22 cellular contexts compared by ENCODE assay signal in the genomic region with DNA sequence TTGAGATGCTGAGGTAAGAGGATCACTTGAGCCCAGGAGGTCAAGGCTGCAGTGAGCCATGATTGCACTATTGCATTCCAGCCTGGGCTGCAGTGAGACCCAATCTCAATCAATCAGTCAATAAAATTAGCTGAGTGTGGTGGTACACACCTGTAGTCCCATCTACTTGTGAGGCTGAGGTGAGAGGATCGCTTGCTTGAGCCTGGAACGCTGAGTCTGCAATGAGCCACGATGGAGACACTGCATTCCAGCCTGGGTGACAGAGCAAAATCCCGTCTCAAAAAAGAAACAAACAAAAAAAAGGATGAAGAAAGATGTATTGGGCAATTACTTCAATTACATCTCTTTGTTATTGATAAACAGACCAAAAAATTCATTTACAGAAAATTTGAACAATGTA.
"Had no signal": no experiment of that assay in that cellular context is flagged by ENCODE, and none has a peak within 500 bp of the region (broad histone marks: within the 10 kb centered on the region; RNA-seq: fewer than 3 reads in every experiment).

No MANE protein-coding gene starts in this region.

- H3K4me3 Mint-ChIP-seq: activated T-cell treated with anti-CD3 and anti-CD28 coated beads, Interleukin-2, amount 50 U/mL, for 24 hours; brain; neural progenitor cell; stimulated activated effector memory CD8-positive, alpha-beta T cell treated with anti-CD3 and anti-CD28 coated beads, Interleukin-12 subunit alpha, Interleukin-12 subunit beta, amount 100 ng/mL, for 72 hours had no signal

- H3K9me3 ChIP-seq: gastrocnemius medialis, left ventricle myocardium inferior, ovary, psoas muscle, right lobe of liver, thoracic aorta, upper lobe of left lung had no signal

- DNase-seq: activated naive CD4-positive, alpha-beta T cell treated with Interleukin-2 at 50 U/mL for 16 hours; activated T-cell treated with anti-CD3 and anti-CD28 coated beads, Interleukin-2, amount 50 U/mL, for 24 hours; anterior cingulate cortex; caudate nucleus; erythroblast; gastrocnemius medialis; head of caudate nucleus; kidney glomerular epithelial cell; left ventricle myocardium inferior; mammary epithelial cell; midbrain; right lobe of liver; stimulated activated CD4-positive, alpha-beta T cell treated with anti-CD3 and anti-CD28 coated beads, Interleukin-4, amount 100 ng/mL, for 1 hour; upper lobe of left lung had no signal

- ATAC-seq: activated CD4-positive, CD25-positive, alpha-beta regulatory T cell treated with anti-CD3 and anti-CD28 coated beads, Interleukin-2, amount 50 U/mL, for 24 hours; gastrocnemius medialis; psoas muscle; right lobe of liver; stimulated activated effector memory CD8-positive, alpha-beta T cell treated with anti-CD3 and anti-CD28 coated beads, Interleukin-12 subunit alpha, Interleukin-12 subunit beta, amount 100 ng/mL, for 72 hours had no signal

- H3K4me1 Mint-ChIP-seq: brain, neural progenitor cell had no signal

- H3K4me2 ChIP-seq: neural progenitor cell, smooth muscle cell had no signal

- H3K36me3 ChIP-seq: ovary had no signal

- H3K27me3 ChIP-seq: gastrocnemius medialis, neural progenitor cell, ovary, right lobe of liver, upper lobe of left lung had no signal

- H3K4me3 ChIP-seq: gastrocnemius medialis, left ventricle myocardium inferior, neural progenitor cell, ovary, psoas muscle, right lobe of liver, smooth muscle cell, thoracic aorta, upper lobe of left lung had no signal

- H3K27ac ChIP-seq: gastrocnemius medialis, left ventricle myocardium inferior, neural progenitor cell, ovary, psoas muscle, right lobe of liver, thoracic aorta, upper lobe of left lung had no signal

- H2AFZ ChIP-seq: neural progenitor cell had no signal

- H3K27ac Mint-ChIP-seq: brain; neural progenitor cell; stimulated activated effector memory CD8-positive, alpha-beta T cell treated with anti-CD3 and anti-CD28 coated beads, Interleukin-12 subunit alpha, Interleukin-12 subunit beta, amount 100 ng/mL, for 72 hours had no signal

- H3K9ac ChIP-seq: neural progenitor cell had no signal

- H3K27me3 Mint-ChIP-seq: activated T-cell treated with anti-CD3 and anti-CD28 coated beads, Interleukin-2, amount 50 U/mL, for 24 hours; brain had no signal

- H3K4me1 ChIP-seq: neural progenitor cell, right lobe of liver had no signal
